9 cellular contexts compared by ENCODE assay signal in the genomic region with DNA sequence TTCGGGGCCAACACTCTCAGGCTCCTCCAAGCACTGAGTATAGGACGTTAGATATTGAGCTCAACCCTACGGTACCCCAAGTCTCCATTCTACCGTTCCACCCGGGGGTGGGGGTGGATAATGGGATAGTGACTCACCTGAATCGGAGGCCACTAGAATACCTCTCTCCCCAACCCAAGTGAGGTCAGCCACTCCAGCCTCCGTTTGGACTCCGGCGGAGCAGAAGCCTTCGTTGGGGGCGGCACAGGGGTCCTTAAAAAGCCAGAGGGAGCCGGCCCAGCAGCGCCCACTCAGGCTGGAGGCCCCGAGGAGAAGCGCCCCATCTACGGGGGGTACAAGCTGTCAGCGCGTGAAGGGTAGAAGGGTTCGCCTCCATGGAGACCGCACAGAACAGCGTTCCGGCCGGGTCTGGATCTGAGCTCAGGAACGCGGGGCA. TPM values are rescaled to one million over a fixed set of nuclear protein-coding genes. Genes with fewer than 3 reads are reported as not detected.
DNase-seq lines count a peak whose midpoint lies in the region; ATAC-seq lines count a peak whose summit lies in the region.
"Had no signal": no experiment of that assay in that cellular context is flagged by ENCODE, and none has a peak within 500 bp of the region (broad histone marks: within the 10 kb centered on the region; RNA-seq: fewer than 3 reads in every experiment).

No MANE protein-coding gene starts in this region.

- peaks cover 80% of the 10 kb centered on the region for H3K4me1 Mint-ChIP-seq in activated T-cell treated with anti-CD3 and anti-CD28 coated beads, Interleukin-2, amount 50 U/mL, for 24 hours (ENCODE audit: low read depth)

- peaks cover 12% of the 10 kb centered on the region for H3K4me1 ChIP-seq in rectal smooth muscle tissue (ENCODE audit: control insufficient read depth, insufficient read depth, low read length)

- H3K36me3 Mint-ChIP-seq in activated T-cell treated with anti-CD3 and anti-CD28 coated beads, Interleukin-2, amount 50 U/mL, for 24 hours (ENCODE audit: low read depth) = peaks cover 99% of the 10 kb centered on the region

- no peaks in the 10 kb centered on the region for H3K27me3 ChIP-seq in rectal smooth muscle tissue (ENCODE audit: control insufficient read depth, insufficient read depth, low read length)

- no peaks in the 10 kb centered on the region for H3K9me3 Mint-ChIP-seq in activated T-cell treated with anti-CD3 and anti-CD28 coated beads, Interleukin-2, amount 50 U/mL, for 24 hours

- peak overlapping the region; percentile 100 for H3K4me3 Mint-ChIP-seq in activated T-cell treated with anti-CD3 and anti-CD28 coated beads, Interleukin-2, amount 50 U/mL, for 24 hours

- H3K4me3 ChIP-seq in rectal smooth muscle tissue (ENCODE audit: low read length) = peak overlapping the region; percentile 79

- peak overlapping the region; percentile 99 for H3K27ac Mint-ChIP-seq in activated T-cell treated with anti-CD3 and anti-CD28 coated beads, Interleukin-2, amount 50 U/mL, for 24 hours

- ATAC-seq in GM18870 (IDR thresholded peaks at IDR 0.05; ENCODE audit: unreplicated experiment) (peak; percentile 7), HG03439 (IDR thresholded peaks at IDR 0.05; ENCODE audit: unreplicated experiment) (no peak)

- no peak overlapping the region for H3K9ac ChIP-seq in rectal smooth muscle tissue (ENCODE audit: low read length)

- no peaks in the 10 kb centered on the region for H3K27me3 Mint-ChIP-seq in activated T-cell treated with anti-CD3 and anti-CD28 coated beads, Interleukin-2, amount 50 U/mL, for 24 hours

- H3K27ac ChIP-seq in rectal smooth muscle tissue (ENCODE audit: low read depth, low read length) = peak overlapping the region; percentile 38

- DNase-seq in A172 (ENCODE audit: low spot score) (peak; percentile 19), HT-29 (ENCODE audit: low spot score) (peak; percentile 39), glomerular visceral epithelial cell (ENCODE audit: extremely low spot score) (peak; percentile 24), occipital lobe (lab: John Stamatoyannopoulos, UW) (no peak)
- DNase-seq in activated T-cell treated with anti-CD3 and anti-CD28 coated beads, Interleukin-2, amount 50 U/mL, for 24 hours = no peak

- H3K36me3 ChIP-seq in rectal smooth muscle tissue (ENCODE audit: control insufficient read depth, insufficient read depth, low read length) = peaks cover 5% of the 10 kb centered on the region

RNA-seq across cellular contexts. Expression of a gene that starts 0.6 kb away (rescaled TPM):
- 46.1 and 49.2 TPM in 2 replicates for total RNA-seq in A172 (2014; rRNA removed; shearing (Covaris generic))
- total RNA-seq in HT-29 (2014; rRNA removed; shearing (Covaris generic)) = 63.9 and 70.0 TPM in 2 replicates
- total RNA-seq in occipital lobe = 21.1 TPM

RNA-seq across cellular contexts. Expression of a gene that starts 0.8 kb away (rescaled TPM):
- total RNA-seq in A172 (2014; rRNA removed; shearing (Covaris generic)) = 435 and 458 TPM in 2 replicates
- total RNA-seq in HT-29 (2014; rRNA removed; shearing (Covaris generic)) = 282 and 311 TPM in 2 replicates
- total RNA-seq in occipital lobe = 170 TPM

RNA-seq across cellular contexts. Expression of a gene that starts 21.0 kb away (rescaled TPM):
- 0.50 TPM in 1 of 2 replicates, not detected in the other for total RNA-seq in A172 (2014; rRNA removed; shearing (Covaris generic))
- total RNA-seq in HT-29 (2014; rRNA removed; shearing (Covaris generic)) = 0.91 and 1.5 TPM in 2 replicates
- total RNA-seq in occipital lobe = 0.31 TPM

RNA-seq across cellular contexts. Expression of a gene that starts 25.3 kb away (rescaled TPM):
- total RNA-seq in A172 (2014; rRNA removed; shearing (Covaris generic)) = not detected in 2 replicates
- total RNA-seq in HT-29 (2014; rRNA removed; shearing (Covaris generic)) = not detected in 2 replicates
- total RNA-seq in occipital lobe = 0.31 TPM

RNA-seq across cellular contexts. Expression of a gene that starts 54.9 kb away (rescaled TPM):
- total RNA-seq in A172 (2014; rRNA removed; shearing (Covaris generic)) = not detected in 2 replicates
- not detected in 2 replicates for total RNA-seq in HT-29 (2014; rRNA removed; shearing (Covaris generic))
- 3.6 TPM for total RNA-seq in occipital lobe
- total RNA-seq: myocyte had no signal

Comparison
In these comparisons a context has a peak if more than half of its experiments do, and no peak if none do; other contexts are left out.
1. DNase-seq: peak in A172 (single experiment), HT-29 (single experiment) and glomerular visceral epithelial cell (single experiment); none in activated T-cell treated with anti-CD3 and anti-CD28 coated beads, Interleukin-2, amount 50 U/mL, for 24 hours (single experiment) and occipital lobe (single experiment).